30 cellular contexts compared by ENCODE assay signal in genomic region chr7:68371985-68372384, GRCh38.
"Had no signal": no experiment of that assay in that cellular context is flagged by ENCODE, and none has a peak within 500 bp of the region (broad histone marks: within the 10 kb centered on the region; RNA-seq: fewer than 3 reads in every experiment).

No MANE protein-coding gene starts in this region.

- H3K36me3 ChIP-seq: adrenal gland, esophagus squamous epithelium, WERI-Rb-1 had no signal

- ATAC-seq: activated CD4-positive, CD25-positive, alpha-beta regulatory T cell treated with anti-CD3 and anti-CD28 coated beads, Interleukin-2, amount 50 U/mL, for 24 hours; activated CD8-positive, alpha-beta T cell treated with anti-CD3 and anti-CD28 coated beads for 36 hours; activated naive CD8-positive, alpha-beta T cell treated with anti-CD3 and anti-CD28 coated beads, Interleukin-2, amount 50 U/mL, for 24 hours; activated T-cell treated with anti-CD3 and anti-CD28 coated beads, Interleukin-2, amount 50 U/mL, for 4 hours; activated T-helper 17 cell treated with anti-CD3 and anti-CD28 coated beads, Interleukin-2, amount 50 U/mL, for 72 hours; body of pancreas; effector memory CD8-positive, alpha-beta T cell; T-helper 17 cell had no signal

- H3K9me3 ChIP-seq: adrenal gland, body of pancreas, esophagus squamous epithelium had no signal

- H3K27ac ChIP-seq: adrenal gland, body of pancreas, epithelial cell of prostate, esophagus squamous epithelium, WERI-Rb-1 had no signal

- H3K27me3 ChIP-seq: adrenal gland, body of pancreas, esophagus squamous epithelium had no signal

- DNase-seq: activated B cell treated with CpG ODN at 0.5 μM for 24 hours; activated CD4-positive, alpha-beta T cell treated with anti-CD3 and anti-CD28 coated beads for 48 hours; activated CD4-positive, alpha-beta T cell treated with anti-CD3 and anti-CD28 coated beads, Interleukin-2, amount 50 U/mL, for 1 hour; activated CD4-positive, alpha-beta T cell treated with anti-CD3 and anti-CD28 coated beads, Interleukin-2, amount 50 U/mL, for 48 hours; activated CD8-positive, alpha-beta memory T cell treated with anti-CD3 and anti-CD28 coated beads for 24 hours; activated CD8-positive, alpha-beta T cell treated with anti-CD3 and anti-CD28 coated beads for 36 hours; activated effector memory CD4-positive, alpha-beta T cell treated with Interleukin-2 at 50 U/mL for 16 hours; activated gamma-delta T cell treated with Interleukin-2 at 50 U/mL for 16 hours; activated naive CD4-positive, alpha-beta T cell treated with Interleukin-2 at 50 U/mL for 16 hours; activated naive CD8-positive, alpha-beta T cell treated with anti-CD3 and anti-CD28 coated beads for 36 hours; activated naive CD8-positive, alpha-beta T cell treated with anti-CD3 and anti-CD28 coated beads, Interleukin-2, amount 50 U/mL, for 24 hours; activated T-cell treated with anti-CD3 and anti-CD28 coated beads, Interleukin-2, amount 50 U/mL, for 4 hours; adrenal gland; amygdala; aorta; body of pancreas; caudate nucleus; cortex of kidney; dermis blood vessel endothelial cell; effector CD4-positive, alpha-beta T cell; effector memory CD8-positive, alpha-beta T cell; esophagus squamous epithelium; foreskin melanocyte; head of caudate nucleus; T-helper 17 cell; T1000; WERI-Rb-1 had no signal

- H3K4me3 ChIP-seq: adrenal gland, body of pancreas, esophagus squamous epithelium had no signal

- H3K4me1 ChIP-seq: adrenal gland, body of pancreas, esophagus squamous epithelium had no signal
